15 cellular contexts compared by ENCODE assay signal in genomic region chr7:68676789-68677535, GRCh38.
"Had no signal": no experiment of that assay in that cellular context is flagged by ENCODE, and none has a peak within 500 bp of the region (broad histone marks: within the 10 kb centered on the region; RNA-seq: fewer than 3 reads in every experiment).

No MANE protein-coding gene starts in this region.

- H3K4me2 ChIP-seq: smooth muscle cell had no signal

- H3K4me1 ChIP-seq: left lung had no signal

- H3K4me3 ChIP-seq: left lung, smooth muscle cell had no signal

- H3K27ac ChIP-seq: epithelial cell of prostate, left lung had no signal

- H3K36me3 ChIP-seq: left lung had no signal

- H3K27me3 ChIP-seq: left lung had no signal

- DNase-seq: activated CD4-positive, alpha-beta T cell treated with anti-CD3 and anti-CD28 coated beads for 48 hours; activated naive CD4-positive, alpha-beta T cell treated with Interleukin-2 at 50 U/mL for 16 hours; activated naive CD8-positive, alpha-beta T cell treated with anti-CD3 and anti-CD28 coated beads, Interleukin-2, amount 50 U/mL, for 24 hours; central memory CD4-positive, alpha-beta T cell; effector memory CD8-positive, alpha-beta T cell; glutamatergic neuron; left lung; mesendoderm; right cardiac atrium; stimulated activated CD4-positive, alpha-beta T cell treated with anti-CD3 and anti-CD28 coated beads, Interleukin-1b, Interleukin-23, amount 100 ng/mL, for 48 hours; T-helper 17 cell had no signal

- ATAC-seq: activated naive CD8-positive, alpha-beta T cell treated with anti-CD3 and anti-CD28 coated beads, Interleukin-2, amount 50 U/mL, for 24 hours; effector memory CD8-positive, alpha-beta T cell; left lung; right cardiac atrium; stimulated activated memory B cell treated with anti-CD40 and anti-IgM and Interleukin-4, amounts not matched to agents 10 μg/mL and 1 μg/mL and 100 μg/mL, for 72 hours; T-helper 17 cell; WTC11 had no signal
